28 cellular contexts compared by ENCODE assay signal in the genomic region with DNA sequence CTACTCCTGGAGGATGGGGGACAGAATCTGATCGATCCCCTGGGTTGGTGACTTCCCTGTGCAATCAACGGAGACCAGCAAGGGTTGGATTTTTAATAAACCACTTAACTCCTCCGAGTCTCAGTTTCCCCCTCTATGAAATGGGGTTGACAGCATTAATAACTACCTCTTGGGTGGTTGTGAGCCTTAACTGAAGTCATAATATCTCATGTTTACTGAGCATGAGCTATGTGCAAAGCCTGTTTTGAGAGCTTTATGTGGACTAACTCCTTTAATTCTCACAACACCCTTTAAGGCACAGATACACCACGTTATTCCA. TPM values are rescaled to one million over a fixed set of nuclear protein-coding genes. Genes with fewer than 3 reads are reported as not detected.
"Had no signal": no experiment of that assay in that cellular context is flagged by ENCODE, and none has a peak within 500 bp of the region (broad histone marks: within the 10 kb centered on the region; RNA-seq: fewer than 3 reads in every experiment).

No MANE protein-coding gene starts in this region.

- H3K27ac ChIP-seq: lower lobe of right lung, pancreas, prostate gland, sigmoid colon, spleen, suprapubic skin, thoracic aorta, upper lobe of right lung, uterus had no signal

- FAIRE-seq: keratinocyte, pancreas, small intestine had no signal

- H3K9me3 ChIP-seq: lower lobe of right lung, pancreas, prostate gland, sigmoid colon, spleen, suprapubic skin, thoracic aorta, tibial artery, upper lobe of right lung, uterus had no signal

- H3K36me3 ChIP-seq: lower lobe of right lung, pancreas, prostate gland, sigmoid colon, spleen, suprapubic skin, thoracic aorta, tibial artery, upper lobe of right lung, uterus had no signal

- DNase-seq: kidney glomerular epithelial cell; left cardiac atrium; left ventricle myocardium superior; lower lobe of right lung; mammary epithelial cell; mesenchymal stem cell; naive thymus-derived CD8-positive, alpha-beta T cell; nucleus accumbens; retina; right cardiac atrium; sigmoid colon; small intestine; spleen; stimulated activated CD4-positive, alpha-beta T cell treated with anti-CD3 and anti-CD28 coated beads, Interleukin-4, amount 100 ng/mL, for 24 hours; stimulated activated naive CD4-positive, alpha-beta T cell; trophoblast cell; uterus had no signal

- H3K4me3 ChIP-seq: lower lobe of right lung, pancreas, prostate gland, sigmoid colon, spleen, suprapubic skin, thoracic aorta, tibial artery, upper lobe of right lung, uterus had no signal

- ATAC-seq: left cardiac atrium; left ventricle myocardium superior; lower lobe of right lung; naive thymus-derived CD8-positive, alpha-beta T cell; pancreas; right cardiac atrium; stimulated activated effector memory CD8-positive, alpha-beta T cell treated with anti-CD3 and anti-CD28 coated beads, Interleukin-12 subunit alpha, Interleukin-12 subunit beta, amount 100 ng/mL, for 72 hours; upper lobe of right lung had no signal

RNA-seq across cellular contexts. Expression of a gene that starts 0.8 kb away (rescaled TPM):
- total RNA-seq: left cardiac atrium; left ventricle myocardium superior; lower lobe of right lung; naive thymus-derived CD8-positive, alpha-beta T cell; neural crest cell; osteoblast; prostate gland; right cardiac atrium; sigmoid colon; spleen; subcutaneous adipose tissue; thoracic aorta; upper lobe of right lung had no signal
- polyA plus RNA-seq: naive thymus-derived CD8-positive, alpha-beta T cell had no signal
